Comparison of ENCODE assay signal across 8 cellular contexts in genomic region chr3:11271986-11272904, GRCh38. TPM values are rescaled to one million over a fixed set of nuclear protein-coding genes. Genes with fewer than 3 reads are reported as not detected.
A peak's percentile ranks its signal among the peaks of the same experiment; 100 is the strongest.
DNase-seq lines count a peak whose midpoint lies in the region; ATAC-seq and TF ChIP-seq lines count a peak whose summit lies in the region.

Gene ATG7 (plus strand): TSS chr3:11272397. CDS start chr3:11298696, 26,299 bp downstream.

- peak within 1 kb of the TSS; percentile 82 for H2BK120ac ChIP-seq in IMR-90 (ENCODE audit: low read depth, low read length)

- peak within 1 kb of the TSS; percentile 79 for H3K27ac ChIP-seq in IMR-90 (ENCODE audit: insufficient read depth, low read length)

- H2AFZ ChIP-seq in IMR-90 (replicated peaks; ENCODE audit: low read length, poor library complexity): peak within 1 kb of the TSS; percentile 95

- peak within 1 kb of the TSS; percentile 62 for H2AK5ac ChIP-seq in IMR-90 (ENCODE audit: low read depth, low read length)

- in situ Hi-C loops in IMR-90 (cut with MboI; ENCODE audit: low sequenced_read_pairs): no loop called here

- H3K27me3 ChIP-seq in IMR-90 (ENCODE audit: control insufficient read depth, insufficient read depth, low read length) (no peaks in the 10 kb centered on the region), mononuclear cell (ENCODE audit: insufficient read depth, low read length) (no peaks in the 10 kb centered on the region)

- no peak for TF ChIP-seq CTCF in IMR-90 (conservative IDR thresholded peaks at IDR 0.05; ENCODE audit: low read depth, low read length)

- peak within 1 kb of the TSS; percentile 81 for H2BK5ac ChIP-seq in IMR-90 (ENCODE audit: low read depth, low read length, poor library complexity, severe bottlenecking)

- peaks cover 32 to 50% of the 10 kb centered on the region in 2 experiments for H3K79me1 ChIP-seq in IMR-90 (ENCODE audit: low read depth in 1 of 2, low read length in 2 of 2)

- 0 out of 2 replicates have a peak, but pooled peaks cover 3% of the 10 kb centered on the region for H3K36me3 ChIP-seq in IMR-90 (ENCODE audit: control insufficient read depth, insufficient read depth, low read length)

- H3K4me2 ChIP-seq in IMR-90 (ENCODE audit: low read depth, low read length): peak within 1 kb of the TSS; percentile 90

- dilution Hi-C loops in IMR-90 (cut with HindIII; ENCODE audit: low sequenced_read_pairs, unreplicated experiment): no loop called here

- CTCF ChIA-PET in IMR-90 (lab: Yijun Ruan, JAX): interaction anchor here (0.9 to 1.0 kb wide), 2 partner anchors 19 to 55 kb away, joined by 3 to 4 read pairs; no protein-coding TSS in a partner anchor

- H4K8ac ChIP-seq in IMR-90 (ENCODE audit: low read depth in 2 of 2, low read length in 2 of 2): peak within 1 kb of the TSS; percentile 86 to 98

- peak within 1 kb of the TSS; percentile 87 for H2AK9ac ChIP-seq in IMR-90 (replicated peaks; ENCODE audit: low read depth, low read length, poor library complexity)

- peak; percentile 94 for TF ChIP-seq POLR2A in IMR-90 (IDR thresholded peaks at IDR 0.05; ENCODE audit: low read depth, low read length)

- peak within 1 kb of the TSS; percentile 90 for H4K91ac ChIP-seq in IMR-90 (ENCODE audit: insufficient read depth, low read depth, low read length)

- H3K4ac ChIP-seq in IMR-90 (ENCODE audit: low read depth, low read length): peak within 1 kb of the TSS; percentile 90

- TSS peak; percentile 67 for BruUV-seq in IMR-90 (replicated peaks; lab: Mats Ljungman, UMichigan)

- intact Hi-C loops in IMR-90 (cut with micrococcal nuclease): loop anchor here (1.0 kb wide), 1 partner anchor 63 kb away; no protein-coding TSS in a partner anchor

- H3K23ac ChIP-seq in IMR-90 (ENCODE audit: low read depth, low read length): peak within 1 kb of the TSS; percentile 89

- peak within 1 kb of the TSS; percentile 86 for H3K56ac ChIP-seq in IMR-90 (ENCODE audit: extremely low read depth, insufficient read depth, low read length)

- H3K14ac ChIP-seq in IMR-90 (replicated peaks; ENCODE audit: low read depth, low read length): peak within 1 kb of the TSS; percentile 94

- POLR2A ChIA-PET in IMR-90 (lab: Charles Lee; ENCODE audit: unreplicated experiment): interaction anchor here (0.6 to 1.4 kb wide), 3 partner anchors 24 to 358 kb away, joined by 3 to 5 read pairs (median 3); no protein-coding TSS in a partner anchor

- peaks cover 14% of the 10 kb centered on the region for H3K9me1 ChIP-seq in IMR-90 (ENCODE audit: insufficient read depth, low read length)

- no peaks in the 10 kb centered on the region for H4K20me1 ChIP-seq in IMR-90 (ENCODE audit: insufficient read depth, low read length)

- H3K4me3 ChIP-seq in IMR-90 (ENCODE audit: insufficient read depth, low read depth, low read length): peak within 1 kb of the TSS; percentile 94
- H3K4me3 ChIP-seq in mononuclear cell (ENCODE audit: low read length): peak within 1 kb of the TSS; percentile 73

- no peak; the same call in 1 of the 2 replicates for TF ChIP-seq RAD21 in IMR-90 (IDR thresholded peaks at IDR 0.05; ENCODE audit: low read length)

- peak within 1 kb of the TSS; percentile 75; the same call in 2 of the 3 replicates for H2BK15ac ChIP-seq in IMR-90 (ENCODE audit: low read depth, low read length)

- H3K9me3 ChIP-seq in IMR-90 (ENCODE audit: control insufficient read depth, insufficient read depth, low read length) (no peaks in the 10 kb centered on the region), mononuclear cell (ENCODE audit: low read depth, low read length) (no peaks in the 10 kb centered on the region)

- DNase-seq in DMS 273 treated with DMSO at 0.1 percent for 48 hours (lab: John Stamatoyannopoulos, UW): peak; percentile 85
- peak; percentile 96 for DNase-seq in IMR-90
- DNase-seq in OCI-M1 (lab: John Stamatoyannopoulos, UW): peak; percentile 99
- peak; percentile 95 for DNase-seq in activated T-cell treated with anti-CD3 and anti-CD28 coated beads for 24 hours (ENCODE audit: low read depth)
- peak; percentile 92 for DNase-seq in epidermal melanocyte (ENCODE audit: insufficient read length, low spot score)
- peak; percentile 92 to 94 for DNase-seq in stimulated activated CD8-positive, alpha-beta memory T cell treated with anti-CD3 and anti-CD28 coated beads, Interleukin-4, amount 100 ng/mL, for 1 hour (ENCODE audit: low read depth in 2 of 2, low spot score in 1 of 2)

- WGBS in IMR-90 (ENCODE audit: extremely low coverage in 2 of 2, insufficient read length in 1 of 2), 2 experiments: 1% methylated on average over 34 of the region's 51 CpGs; no CpG with 5 or more reads in 1 of the 2 experiments

- peaks cover 6% of the 10 kb centered on the region for H3K4me1 ChIP-seq in IMR-90 (ENCODE audit: control insufficient read depth, insufficient read depth, low read length)
- H3K4me1 ChIP-seq in mononuclear cell (ENCODE audit: insufficient read depth, low read length): peaks cover 51% of the 10 kb centered on the region

- ATAC-seq in GM21528 (IDR thresholded peaks at IDR 0.05; ENCODE audit: low FRiP score, unreplicated experiment): peak; percentile 95
- peak; percentile 99 for ATAC-seq in IMR-90 (ENCODE audit: low read depth)

- peak within 1 kb of the TSS; percentile 83 for H3K18ac ChIP-seq in IMR-90 (ENCODE audit: low read depth, low read length)

- H3K9ac ChIP-seq in IMR-90 (ENCODE audit: low read depth, low read length): peak within 1 kb of the TSS; percentile 87

- H4K5ac ChIP-seq in IMR-90 (ENCODE audit: low read depth, low read length): peak within 1 kb of the TSS; percentile 91

- peak within 1 kb of the TSS; percentile 59; the same call in 1 of the 2 replicates for H2BK20ac ChIP-seq in IMR-90 (ENCODE audit: low read depth, low read length)

TF ChIP-seq in IMR-90, 13 proteins besides CTCF, POLR2A, EP300 and RAD21:
- TF ChIP-seq BHLHE40 (IDR thresholded peaks at IDR 0.05; ENCODE audit: low read depth, low read length) (no peak), NFE2L2 (IDR thresholded peaks at IDR 0.05; ENCODE audit: low read depth, low read length) (no peak), SMC3 (IDR thresholded peaks at IDR 0.05; ENCODE audit: low read depth, low read length) (0 out of 2 replicates have a peak, but pooled peaks have one; percentile 3), MXI1 (IDR thresholded peaks at IDR 0.05; ENCODE audit: borderline replicate concordance, low read depth, low read length) (peak; percentile 53; the same call in 1 of the 2 replicates), MAZ (IDR thresholded peaks at IDR 0.05; ENCODE audit: borderline replicate concordance, low read depth, low read length) (peak; percentile 86; the same call in 1 of the 2 replicates), CEBPB (IDR thresholded peaks at IDR 0.05; ENCODE audit: low read depth, low read length) (peak; percentile 99), MAFK (IDR thresholded peaks at IDR 0.05; ENCODE audit: low read depth, low read length) (no peak), CHD1 (IDR thresholded peaks at IDR 0.05; ENCODE audit: low read depth, low read length) (no peak), RCOR1 (IDR thresholded peaks at IDR 0.05; ENCODE audit: insufficient replicate concordance, low read length) (peak; percentile 69), USF2 (IDR thresholded peaks at IDR 0.05; ENCODE audit: low read depth, low read length) (peak; percentile 33; the same call in 1 of the 2 replicates), ELK1 (IDR thresholded peaks at IDR 0.05; ENCODE audit: borderline replicate concordance, low read depth, low read length) (no peak)

RNA-seq across cellular contexts. Expression of gene ATG7, which starts in this region (rescaled TPM):
- 51.4 and 65.3 TPM in 2 replicates for total RNA-seq in IMR-90 (2012; rRNA removed)
- polyA plus RNA-seq in IMR-90 (2012; rRNA removed): 15.6 and 17.0 TPM in 2 replicates
- 9.5 and 17.9 TPM in 2 replicates for polyA plus RNA-seq in IMR-90 (2012; cell fraction: cytosol; rRNA removed)
- polyA plus RNA-seq in IMR-90 (2012; cell fraction: nucleus; rRNA removed; ENCODE audit: low replicate concordance): 21.1 and 54.1 TPM in 2 replicates
- total RNA-seq in mononuclear cell: 92.4 TPM

Comparison
In these comparisons a context has a peak if more than half of its experiments do, and no peak if none do; other contexts are left out.
1. Peak in every context shown above with its lines: DNase-seq, ATAC-seq, H3K4me3 ChIP-seq and H3K27ac ChIP-seq.